Comparison of ENCODE assay signal across 8 cellular contexts in genomic region chr9:136283291-136284235, GRCh38. TPM values are rescaled to one million over a fixed set of nuclear protein-coding genes. Genes with fewer than 3 reads are reported as not detected.
DNase-seq lines count a peak whose midpoint lies in the region; ATAC-seq and TF ChIP-seq lines count a peak whose summit lies in the region.

No MANE protein-coding gene starts in this region.

- H4K20me1 ChIP-seq in PC-9 (ENCODE audit: insufficient read depth), result no peaks in the 10 kb centered on the region

- no peaks in the 10 kb centered on the region for H3K27me3 Mint-ChIP-seq in activated T-cell treated with anti-CD3 and anti-CD28 coated beads, Interleukin-2, amount 50 U/mL, for 72 hours (ENCODE audit: low read depth)
- H3K27me3 Mint-ChIP-seq in neural crest cell (ENCODE audit: low read depth), result peaks cover 8% of the 10 kb centered on the region

- intact Hi-C loops in PC-9 (cut with micrococcal nuclease; ENCODE audit: unreplicated experiment), result loop anchor here (1.0 to 10.0 kb wide), 5 partner anchors 56 to 679 kb away; partner anchors contain the start of gene UBAC1

- H3K27ac ChIP-seq in PC-9, result no peak overlapping the region

- no peaks in the 10 kb centered on the region for H3K79me2 ChIP-seq in PC-9 (ENCODE audit: low read depth)

- peak overlapping the region in 1 of 2 donors; percentile 28 for H3K4me3 Mint-ChIP-seq in activated T-cell treated with anti-CD3 and anti-CD28 coated beads, Interleukin-2, amount 50 U/mL, for 72 hours
- H3K4me3 Mint-ChIP-seq in neural crest cell, result no peak overlapping the region

- no peaks in the 10 kb centered on the region for H3K36me3 ChIP-seq in PC-9 (ENCODE audit: low read depth)

- BruUV-seq in PC-9 (replicated peaks; lab: Mats Ljungman, UMichigan), result no TSS peak

- no peaks in the 10 kb centered on the region for H3K4me1 Mint-ChIP-seq in activated T-cell treated with anti-CD3 and anti-CD28 coated beads, Interleukin-2, amount 50 U/mL, for 72 hours (ENCODE audit: low read depth)
- no peaks in the 10 kb centered on the region for H3K4me1 Mint-ChIP-seq in neural crest cell

- no peaks in the 10 kb centered on the region for H3K9me3 ChIP-seq in PC-9 (ENCODE audit: insufficient read depth, low read depth)

- TF ChIP-seq CTCF in AG09309 (IDR thresholded peaks at IDR 0.05; ENCODE audit: control insufficient read depth, insufficient read depth, low read depth, low read length, missing control alignments), result peak; percentile 91
- peak; percentile 85 for TF ChIP-seq CTCF in PC-9 (conservative IDR thresholded peaks at IDR 0.05)
- TF ChIP-seq CTCF in fibroblast of the aortic adventitia (IDR thresholded peaks at IDR 0.05; ENCODE audit: insufficient read depth, low read length), result peak; percentile 87
- peak; percentile 89 for TF ChIP-seq CTCF in neural crest cell (conservative IDR thresholded peaks at IDR 0.05)

- H3F3A ChIP-seq in PC-9 (ENCODE audit: insufficient read depth, low read depth), result no peaks in the 10 kb centered on the region; the same call in 1 of the 2 replicates

- peak; percentile 11 for DNase-seq in AG09309 (ENCODE audit: low read depth)
- DNase-seq in HuH-7 (ENCODE audit: low spot score), result peak; percentile 97
- DNase-seq in PC-9, result peak; percentile 49 to 86
- peak; percentile 77 to 80 for DNase-seq in activated T-cell treated with anti-CD3 and anti-CD28 coated beads, Interleukin-2, amount 50 U/mL, for 72 hours
- peak; percentile 68 for DNase-seq in fibroblast of the aortic adventitia (ENCODE audit: low read depth)
- DNase-seq in neural crest cell (ENCODE audit: low read depth, low spot score), result peak; percentile 89
- DNase-seq in stimulated activated naive CD4-positive, alpha-beta T cell (lab: John Stamatoyannopoulos, UW), result peak; percentile 30 to 64 (median 54)

- CTCF ChIA-PET in PC-9 (lab: Charles Lee), result interaction anchor here (0.6 kb wide), 1 partner anchor 49 kb away, joined by 4 read pairs; no protein-coding TSS in a partner anchor

- H3K9me2 ChIP-seq in PC-9 (ENCODE audit: insufficient read depth), result no peaks in the 10 kb centered on the region

- H3K4me3 ChIP-seq in AG09309 (ENCODE audit: control insufficient read depth, low read depth, low read length) (peak overlapping the region; percentile 2), PC-9 (no peak overlapping the region), fibroblast of the aortic adventitia (ENCODE audit: low read depth, low read length) (peak overlapping the region; percentile 25)

- ATAC-seq in GM18907 (IDR thresholded peaks at IDR 0.05; ENCODE audit: unreplicated experiment), result peak; percentile 61
- peak; percentile 92 to 94 for ATAC-seq in activated T-cell treated with anti-CD3 and anti-CD28 coated beads, Interleukin-2, amount 50 U/mL, for 72 hours (replicated peaks in 1 of 2)

- POLR2A ChIA-PET in PC-9 (lab: Charles Lee; ENCODE audit: unreplicated experiment), result interaction anchor here (0.6 kb wide), 1 partner anchor 295 kb away, joined by 10 read pairs; no protein-coding TSS in a partner anchor

- H3K36me3 Mint-ChIP-seq in activated T-cell treated with anti-CD3 and anti-CD28 coated beads, Interleukin-2, amount 50 U/mL, for 72 hours (ENCODE audit: insufficient read depth in 2 of 2), result no peaks in the 10 kb centered on the region
- no peaks in the 10 kb centered on the region for H3K36me3 Mint-ChIP-seq in neural crest cell (ENCODE audit: low read depth)

- H3K27me3 ChIP-seq in PC-9 (ENCODE audit: insufficient read depth, low read depth), result peaks cover 59% of the 10 kb centered on the region

- H3K9me3 Mint-ChIP-seq in activated T-cell treated with anti-CD3 and anti-CD28 coated beads, Interleukin-2, amount 50 U/mL, for 72 hours, result no peaks in the 10 kb centered on the region
- H3K9me3 Mint-ChIP-seq in neural crest cell, result no peaks in the 10 kb centered on the region

- no peak overlapping the region for H2AFZ ChIP-seq in PC-9

- no peak overlapping the region for H3K27ac Mint-ChIP-seq in activated T-cell treated with anti-CD3 and anti-CD28 coated beads, Interleukin-2, amount 50 U/mL, for 72 hours
- H3K27ac Mint-ChIP-seq in neural crest cell (ENCODE audit: unreplicated experiment), result no peak overlapping the region

- no peak overlapping the region for H3K4me2 ChIP-seq in PC-9

- no peaks in the 10 kb centered on the region for H3K4me1 ChIP-seq in PC-9 (replicated peaks; ENCODE audit: insufficient read depth)

RNA-seq across cellular contexts. Expression of gene CCDC187, which starts 20.3 kb away (rescaled TPM):
- total RNA-seq in PC-9 (2021), result 2.7 and 5.2 TPM in 2 replicates
- total RNA-seq in activated T-cell treated with anti-CD3 and anti-CD28 coated beads, Interleukin-2, amount 50 U/mL, for 72 hours, result not detected
- total RNA-seq in fibroblast of the aortic adventitia (ENCODE audit: low replicate concordance), result under 0.01 TPM in 1 of 2 replicates, not detected in the other
- 0.07 TPM in 1 of 2 replicates, not detected in the other for total RNA-seq in neural crest cell

RNA-seq across cellular contexts. Expression of gene QSOX2, which starts 38.0 kb away (rescaled TPM):
- total RNA-seq in PC-9 (2021) (34.6 and 40.8 TPM in 2 replicates), fibroblast of the aortic adventitia (ENCODE audit: low replicate concordance) (7.1 and 9.2 TPM in 2 replicates), neural crest cell (28.0 and 28.7 TPM in 2 replicates)
- total RNA-seq in activated T-cell treated with anti-CD3 and anti-CD28 coated beads, Interleukin-2, amount 50 U/mL, for 72 hours, result 10 to 100 TPM; 21.5 to 25.1 TPM

RNA-seq across cellular contexts. Expression of gene GPSM1, which starts 43.8 kb away (rescaled TPM):
- 5.5 and 9.5 TPM in 2 replicates for total RNA-seq in PC-9 (2021)
- total RNA-seq in activated T-cell treated with anti-CD3 and anti-CD28 coated beads, Interleukin-2, amount 50 U/mL, for 72 hours, result 10 to 100 TPM; 11.6 to 12.3 TPM
- 25.9 and 48.5 TPM in 2 replicates for total RNA-seq in fibroblast of the aortic adventitia (ENCODE audit: low replicate concordance)
- total RNA-seq in neural crest cell, result 50.8 and 56.7 TPM in 2 replicates

Comparison
In these comparisons a context has a peak if more than half of its experiments do, and no peak if none do; other contexts are left out.
1. DNase-seq: peak in every context shown above with its lines; median percentile 97 in HuH-7; 89 in neural crest cell; 78 in activated T-cell treated with anti-CD3 and anti-CD28 coated beads, Interleukin-2, amount 50 U/mL, for 72 hours; 68 in fibroblast of the aortic adventitia; 68 in PC-9; 54 in stimulated activated naive CD4-positive, alpha-beta T cell; 11 in AG09309.